Comparison of ENCODE assay signal across 29 cellular contexts in genomic region chr19:13483215-13483614, GRCh38. TPM values are rescaled to one million over a fixed set of nuclear protein-coding genes. Genes with fewer than 3 reads are reported as not detected.
A peak's percentile ranks its signal among the peaks of the same experiment; 100 is the strongest.
DNase-seq lines count a peak whose midpoint lies in the region; ATAC-seq and TF ChIP-seq lines count a peak whose summit lies in the region.
"Had no signal": no experiment of that assay in that cellular context is flagged by ENCODE, and none has a peak within 500 bp of the region (broad histone marks: within the 10 kb centered on the region; RNA-seq: fewer than 3 reads in every experiment).

No MANE protein-coding gene starts in this region.

- no peak for TF ChIP-seq RAD21 in HCT116 (IDR thresholded peaks at IDR 0.05; ENCODE audit: low read depth)

- H3K27ac Mint-ChIP-seq in WTC11: no peak overlapping the region
- H3K27ac Mint-ChIP-seq: B cell; CD14-positive monocyte; CD8-positive, alpha-beta memory T cell; H9; HFFc6; T-helper 2 cell treated with Interferon-gamma antibody and Interleukin-4, amounts not matched to agents 5 μg/mL and 100 μg/mL, for 36 hours had no signal

- no peaks in the 10 kb centered on the region for H3K79me2 ChIP-seq in HCT116 (ENCODE audit: insufficient read depth, low read length)

- H3K4me3 ChIP-seq in HCT116 (replicated peaks in 1 of 2; ENCODE audit: low read depth in 1 of 2, low read length in 2 of 2) (no peak overlapping the region), testis (no peak overlapping the region), aorta (ENCODE audit: low read length in 2 of 2) (no peak overlapping the region)
- H3K4me3 ChIP-seq: PC-9 had no signal

- RAD21 ChIA-PET in HCT116 (lab: Charles Lee; ENCODE audit: low non-redundant PET in 1 of 2, low total read pairs in 2 of 2, uncharacterized antibody in 2 of 2, unreplicated experiment in 2 of 2): interaction anchor here in 1 of 2 experiments (0.7 kb wide), 1 partner anchor 30 kb away, joined by 3 read pairs; no protein-coding TSS in a partner anchor

- POLR2A ChIA-PET in HCT116 (lab: Charles Lee): no interaction called here
- POLR2A ChIA-PET in WTC11 (lab: Charles Lee): no interaction called here

- CTCF ChIA-PET in HCT116 (lab: Charles Lee) (no interaction called here), WTC11 (lab: Charles Lee) (no interaction called here)

- peaks cover 14% of the 10 kb centered on the region for H3K36me3 Mint-ChIP-seq in WTC11
- H3K36me3 Mint-ChIP-seq: CD14-positive monocyte; CD8-positive, alpha-beta memory T cell had no signal

- H3K36me3 ChIP-seq in HCT116 (ENCODE audit: control insufficient read depth in 1 of 2, insufficient read depth in 2 of 2, low read length in 2 of 2): no peaks in the 10 kb centered on the region
- no peaks in the 10 kb centered on the region for H3K36me3 ChIP-seq in testis (ENCODE audit: low read depth, missing control alignments)
- H3K36me3 ChIP-seq in aorta (ENCODE audit: control insufficient read depth in 1 of 2, insufficient read depth in 2 of 2, low read length in 1 of 2): no peaks in the 10 kb centered on the region

- ATAC-seq in HCT116 (no peak), WTC11 (no peak), aorta (ENCODE audit: low FRiP score) (no peak)

- TF ChIP-seq POLR2A in HCT116 (IDR thresholded peaks at IDR 0.05; ENCODE audit: borderline replicate concordance, extremely low read depth, insufficient read depth, insufficient read length) (no peak), testis (IDR thresholded peaks at IDR 0.05) (no peak)

- peaks cover 53% of the 10 kb centered on the region for H3K27me3 ChIP-seq in HCT116 (ENCODE audit: insufficient read depth, low read length)
- H3K27me3 ChIP-seq in testis: no peaks in the 10 kb centered on the region
- H3K27me3 ChIP-seq in aorta (ENCODE audit: control insufficient read depth in 1 of 2, insufficient read depth in 2 of 2, low read length in 1 of 2): no peaks in the 10 kb centered on the region

- H2AFZ ChIP-seq in HCT116 (ENCODE audit: low read depth, low read length, poor library complexity, severe bottlenecking): no peak overlapping the region
- H2AFZ ChIP-seq: PC-9 had no signal

- TF ChIP-seq CTCF in HCT116 (IDR thresholded peaks at IDR 0.05 in 2 of 3, conservative IDR thresholded peaks at IDR 0.05 in 1 of 3; ENCODE audit: borderline replicate concordance in 1 of 3, insufficient read depth in 1 of 3, low read depth in 2 of 3, low read length in 2 of 3) (no peak), WTC11 (IDR thresholded peaks at IDR 0.05) (no peak), testis (IDR thresholded peaks at IDR 0.05) (no peak)

- no peaks in the 10 kb centered on the region for H4K20me1 ChIP-seq in HCT116 (ENCODE audit: insufficient read depth)

- H3K27me3 Mint-ChIP-seq in WTC11 (ENCODE audit: low read depth): peaks cover 5% of the 10 kb centered on the region

- intact Hi-C loops in HCT116 (cut with micrococcal nuclease) (no loop called here), testis (cut with DNase I; ENCODE audit: low total_unique reads) (no loop called here), aorta (cut with DNase I) (no loop called here)

- DNase-seq in HCT116 (ENCODE audit: low read depth, low spot score): peak; percentile 23
- DNase-seq in LHCN-M2 (ENCODE audit: low read depth): peak; percentile 6
- DNase-seq in WTC11 (ENCODE audit: low spot score): no peak
- DNase-seq in testis: peak; percentile 66
- DNase-seq in activated T-cell treated with anti-CD3 and anti-CD28 coated beads, Interleukin-2, amount 50 U/mL, for 48 hours: no peak
- no peak for DNase-seq in activated CD4-positive, alpha-beta T cell treated with anti-CD3 and anti-CD28 coated beads for 4 hours
- DNase-seq in aorta: no peak
- DNase-seq: CD8-positive, alpha-beta memory T cell; DMS 273 treated with DMSO at 0.1 percent for 48 hours; DMS79 treated with DMSO at 0.1 percent for 48 hours; H9; HFFc6; NCI-H1092 treated with DMSO at 0.1 percent for 48 hours; NCI-H1436; NCI-H187; NCI-H2081 treated with DMSO at 0.1 percent for 48 hours; NCI-H2171; NCI-H226; NCI-H510A treated with DMSO at 0.1 percent for 48 hours; NK-92 treated with Interleukin-12 subunit alpha and Interleukin-12 subunit beta, amount 100 ng/mL, for 24 hours; PC-9; Right ventricle myocardium superior; RPMI8226; T-helper 1 cell had no signal

- peaks cover 21% of the 10 kb centered on the region for H3K9me3 Mint-ChIP-seq in WTC11

- H3K9me3 ChIP-seq in HCT116 (ENCODE audit: control insufficient read depth in 1 of 2, insufficient read depth in 1 of 2, low read depth in 1 of 2, low read length in 2 of 2) (no peaks in the 10 kb centered on the region), testis (no peaks in the 10 kb centered on the region), aorta (ENCODE audit: control insufficient read depth, low read length) (peaks cover 2% of the 10 kb centered on the region)

- 55 to 71% methylated on average over 5 of the region's 5 CpGs for WGBS in testis, 2 donors
- 81 to 84% methylated on average over 5 of the region's 5 CpGs for WGBS in aorta, 2 donors

- H3K9me2 ChIP-seq in HCT116 (ENCODE audit: insufficient read depth): no peaks in the 10 kb centered on the region

- no peaks in the 10 kb centered on the region for H3K4me1 Mint-ChIP-seq in WTC11
- H3K4me1 Mint-ChIP-seq: B cell; CD14-positive monocyte; CD8-positive, alpha-beta memory T cell; H9 had no signal

- no peak overlapping the region for H3K9ac ChIP-seq in HCT116 (ENCODE audit: low read length)
- H3K9ac ChIP-seq: KMS-11 had no signal

- H3K4me1 ChIP-seq in HCT116 (ENCODE audit: control insufficient read depth in 1 of 2, insufficient read depth in 2 of 2, low read length in 2 of 2) (no peaks in the 10 kb centered on the region), testis (no peaks in the 10 kb centered on the region), aorta (ENCODE audit: control insufficient read depth in 1 of 2, insufficient read depth in 2 of 2, low read length in 2 of 2) (no peaks in the 10 kb centered on the region)

- no peak overlapping the region for H3K4me2 ChIP-seq in HCT116 (ENCODE audit: low read length)
- H3K4me2 ChIP-seq: KMS-11, PC-9 had no signal

- no peak overlapping the region for H3K4me3 Mint-ChIP-seq in WTC11
- H3K4me3 Mint-ChIP-seq: B cell; CD14-positive monocyte; CD8-positive, alpha-beta memory T cell; H9; HFFc6; T-helper 2 cell treated with Interferon-gamma antibody and Interleukin-4, amounts not matched to agents 5 μg/mL and 100 μg/mL, for 36 hours had no signal

- no peak overlapping the region for H3K27ac ChIP-seq in HCT116 (ENCODE audit: low read depth, low read length)
- no peak overlapping the region for H3K27ac ChIP-seq in testis
- no peak overlapping the region for H3K27ac ChIP-seq in aorta (ENCODE audit: low read depth in 1 of 2, low read length in 2 of 2)
- H3K27ac ChIP-seq: KMS-11, PC-9 had no signal

- no TSS peak for BruUV-seq in HCT116 (replicated peaks; lab: Mats Ljungman, UMichigan)

TF ChIP-seq in HCT116, 20 proteins besides CTCF, POLR2A, EP300 and RAD21 (continues in another document):
- no peak for TF ChIP-seq ZFX (IDR thresholded peaks at IDR 0.05)
- TF ChIP-seq SRF (IDR thresholded peaks at IDR 0.05; ENCODE audit: low read depth): no peak
- no peak for TF ChIP-seq JUND (IDR thresholded peaks at IDR 0.05)
- no peak for TF ChIP-seq ZBTB33 (IDR thresholded peaks at IDR 0.05; ENCODE audit: extremely low read depth, insufficient replicate concordance, low read length)
- TF ChIP-seq EZH2phosphoT487 (IDR thresholded peaks at IDR 0.05; ENCODE audit: borderline replicate concordance): no peak
- TF ChIP-seq POLR2AphosphoS5 (IDR thresholded peaks at IDR 0.05; ENCODE audit: low read depth, low read length): no peak

TF ChIP-seq in WTC11, 78 proteins besides CTCF, POLR2A, EP300 and RAD21:
- TF ChIP-seq ZSCAN18 (CRISPR knock-in tag; IDR thresholded peaks at IDR 0.05): no peak
- TF ChIP-seq USF2 (CRISPR knock-in tag; IDR thresholded peaks at IDR 0.05): peak; percentile 43; the same call in 1 of the 2 replicates
- no peak for TF ChIP-seq ESRRA (CRISPR knock-in tag; IDR thresholded peaks at IDR 0.05; ENCODE audit: borderline replicate concordance)
- TF ChIP-seq, protein P1, sequence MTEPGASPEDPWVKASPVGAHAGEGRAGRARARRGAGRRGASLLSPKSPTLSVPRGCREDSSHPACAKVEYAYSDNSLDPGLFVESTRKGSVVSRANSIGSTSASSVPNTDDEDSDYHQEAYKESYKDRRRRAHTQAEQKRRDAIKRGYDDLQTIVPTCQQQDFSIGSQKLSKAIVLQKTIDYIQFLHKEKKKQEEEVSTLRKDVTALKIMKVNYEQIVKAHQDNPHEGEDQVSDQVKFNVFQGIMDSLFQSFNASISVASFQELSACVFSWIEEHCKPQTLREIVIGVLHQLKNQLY (CRISPR knock-in tag; IDR thresholded peaks at IDR 0.05): no peak
- TF ChIP-seq MYBL2 (CRISPR knock-in tag; IDR thresholded peaks at IDR 0.05): no peak

RNA-seq across cellular contexts. Expression of gene CACNA1A, which starts 23.1 kb away (rescaled TPM):
- 7.5 TPM for total RNA-seq in HCT116 (2021; ENCODE audit: unreplicated experiment)
- polyA plus RNA-seq in HCT116 (2012): 4.4 and 5.8 TPM in 2 replicates
- 0.26 and 0.86 TPM in 2 replicates for total RNA-seq in LHCN-M2 (2014; rRNA removed)
- 0.29 TPM for polyA plus RNA-seq in LHCN-M2 (2012)
- total RNA-seq in WTC11 (2021): 28.9 to 35.5 TPM (median 34.9 TPM) in 3 replicates
- total RNA-seq in testis: 10 to 100 TPM; 21.8 to 22.5 TPM
- 9.7 TPM for polyA plus RNA-seq in testis (ENCODE audit: insufficient read depth, low read depth, low replicate concordance)
- total RNA-seq in aorta: 1 to 10 TPM; 2.0 to 3.6 TPM
- under 1 TPM; 0.26 to 0.63 TPM for polyA plus RNA-seq in aorta
- total RNA-seq: SK-MEL-5 had no signal
- polyA plus RNA-seq: CD8-positive, alpha-beta memory T cell had no signal

Comparison
In these comparisons a context has a peak if more than half of its experiments do, and no peak if none do; other contexts are left out.
1. DNase-seq: peak in HCT116 (single experiment), LHCN-M2 (single experiment) and testis (single experiment); none in WTC11 (single experiment), activated T-cell treated with anti-CD3 and anti-CD28 coated beads, Interleukin-2, amount 50 U/mL, for 48 hours (0 of 2), activated CD4-positive, alpha-beta T cell treated with anti-CD3 and anti-CD28 coated beads for 4 hours (0 of 2) and aorta (0 of 2).